Comparison of ENCODE assay signal across 9 cellular contexts in the genomic region with DNA sequence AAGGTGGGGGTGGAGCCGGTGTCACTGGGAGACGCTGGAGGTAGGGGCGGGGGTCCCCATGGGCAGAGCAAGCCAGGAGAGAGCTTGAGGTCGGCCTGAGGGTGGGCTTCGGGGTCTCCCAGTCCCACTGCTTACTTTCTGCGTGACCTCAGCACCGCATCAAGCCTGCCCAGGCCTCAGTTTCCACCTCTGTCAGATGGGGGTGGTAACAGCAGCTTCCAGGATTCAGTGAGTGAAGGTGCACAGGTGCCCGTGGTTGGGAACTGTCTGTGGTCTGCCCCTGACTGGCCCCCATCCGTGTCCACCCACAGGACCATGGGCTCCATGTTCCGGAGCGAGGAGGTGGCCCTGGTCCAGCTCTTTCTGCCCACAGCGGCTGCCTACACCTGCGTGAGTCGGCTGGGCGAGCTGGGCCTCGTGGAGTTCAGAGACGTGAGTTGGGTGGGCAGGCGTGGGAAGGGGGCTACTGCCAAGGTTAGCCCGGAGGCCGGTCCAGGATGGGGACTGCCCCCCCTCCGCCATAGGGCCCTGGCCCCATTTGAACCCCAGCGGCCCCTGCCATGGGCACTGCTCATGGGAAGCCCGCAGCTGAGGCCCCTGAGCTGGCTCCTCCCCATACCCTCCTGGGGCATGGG. TPM values are rescaled to one million over a fixed set of nuclear protein-coding genes. Genes with fewer than 3 reads are reported as not detected.
DNase-seq lines count a peak whose midpoint lies in the region; ATAC-seq, FAIRE-seq and TF ChIP-seq lines count a peak whose summit lies in the region.
"Had no signal": no experiment of that assay in that cellular context is flagged by ENCODE, and none has a peak within 500 bp of the region (broad histone marks: within the 10 kb centered on the region; RNA-seq: fewer than 3 reads in every experiment).

No MANE protein-coding gene starts in this region.

- no peak for TF ChIP-seq EP300 in ovary (IDR thresholded peaks at IDR 0.05)

- TF ChIP-seq CTCF in NB4 (IDR thresholded peaks at IDR 0.05; ENCODE audit: low read depth, low read length) (no peak), ovary (IDR thresholded peaks at IDR 0.05) (no peak)

- DNase-seq in NB4 (ENCODE audit: low read depth) (no peak), ovary (peak in 3 of 5 donors; percentile 34 to 51 (median 35)), HPDE6-E6E7 (ENCODE audit: extremely low spot score) (no peak), NCI-H774 (lab: John Stamatoyannopoulos, UW) (no peak), urothelium cell line (ENCODE audit: low spot score) (no peak)
- DNase-seq: hippocampal formation had no signal

- peak overlapping the region; percentile 67 to 94 (median 77) for H3K4me3 ChIP-seq in BLaER1 treated with 17β-estradiol and CSF1 and Interleukin-3, amounts not matched to agents 10 nM and 100 nM
- H3K4me3 ChIP-seq in NB4 (ENCODE audit: low read depth, low read length) (peak overlapping the region; percentile 89), duodenal mucosa (ENCODE audit: low read depth in 1 of 2, low read length in 2 of 2) (peak overlapping the region; percentile 87 to 92), ovary (peak overlapping the region; percentile 72)

- peaks cover 39 to 58% (median 48%) of the 10 kb centered on the region in 11 experiments for H3K36me3 ChIP-seq in BLaER1 treated with 17β-estradiol and CSF1 and Interleukin-3, amounts not matched to agents 10 nM and 100 nM
- peaks cover 10 to 35% of the 10 kb centered on the region in 2 donors for H3K36me3 ChIP-seq in duodenal mucosa (ENCODE audit: control insufficient read depth in 1 of 2, insufficient read depth in 2 of 2, low read length in 2 of 2)
- no peaks in the 10 kb centered on the region for H3K36me3 ChIP-seq in ovary

- peak overlapping the region; percentile 70 to 92 (median 88) for H3K27ac ChIP-seq in BLaER1 treated with 17β-estradiol and CSF1 and Interleukin-3, amounts not matched to agents 10 nM and 100 nM
- H3K27ac ChIP-seq in duodenal mucosa (ENCODE audit: low read depth, low read length) (peak overlapping the region; percentile 82), ovary (peak overlapping the region; percentile 70 to 84)

- H3K9ac ChIP-seq in BLaER1 treated with 17β-estradiol and CSF1 and Interleukin-3, amounts not matched to agents 10 nM and 100 nM: peak overlapping the region; percentile 79 to 90 (median 86)
- peak overlapping the region; percentile 85 to 94 for H3K9ac ChIP-seq in duodenal mucosa (ENCODE audit: low read depth in 1 of 2, low read length in 2 of 2)

- no peaks in the 10 kb centered on the region for H3K9me3 ChIP-seq in BLaER1 treated with 17β-estradiol and CSF1 and Interleukin-3, amounts not matched to agents 10 nM and 100 nM (replicated peaks in 1 of 11)
- H3K9me3 ChIP-seq in duodenal mucosa (ENCODE audit: control insufficient read depth in 1 of 2, low read length in 2 of 2): no peaks in the 10 kb centered on the region
- H3K9me3 ChIP-seq in ovary: no peaks in the 10 kb centered on the region

- no peaks in the 10 kb centered on the region for H3K27me3 ChIP-seq in BLaER1 treated with 17β-estradiol and CSF1 and Interleukin-3, amounts not matched to agents 10 nM and 100 nM
- H3K27me3 ChIP-seq in duodenal mucosa (ENCODE audit: control insufficient read depth in 1 of 2, insufficient read depth in 2 of 2, low read length in 2 of 2) (no peaks in the 10 kb centered on the region), ovary (no peaks in the 10 kb centered on the region)

- WGBS in ovary, 3 donors: 75 to 76% (median 75%) methylated on average over 19 to 23 of the region's 23 CpGs

- ATAC-seq in GM18517 (IDR thresholded peaks at IDR 0.05; ENCODE audit: unreplicated experiment): no peak

- H3K4me1 ChIP-seq in BLaER1 treated with 17β-estradiol and CSF1 and Interleukin-3, amounts not matched to agents 10 nM and 100 nM: peaks cover 51 to 87% (median 80%) of the 10 kb centered on the region in 10 experiments
- H3K4me1 ChIP-seq in duodenal mucosa (ENCODE audit: control insufficient read depth in 1 of 2, insufficient read depth in 2 of 2, low read length in 2 of 2): peaks cover 39 to 56% of the 10 kb centered on the region in 2 donors
- H3K4me1 ChIP-seq in ovary (ENCODE audit: insufficient read depth): peaks cover 14% of the 10 kb centered on the region

- H3K4me2 ChIP-seq in BLaER1 treated with 17β-estradiol and CSF1 and Interleukin-3, amounts not matched to agents 10 nM and 100 nM: peak overlapping the region; percentile 93 to 100 (median 98)

- H4K20me1 ChIP-seq in BLaER1 treated with 17β-estradiol and CSF1 and Interleukin-3, amounts not matched to agents 10 nM and 100 nM: peaks cover 24 to 58% (median 53%) of the 10 kb centered on the region in 11 experiments

- intact Hi-C loops in ovary (cut with DNase I): loop anchor here in 3 of 4 donors (10.0 kb wide), 3 partner anchors 54 to 164 kb away; no protein-coding TSS in a partner anchor

- TF ChIP-seq POLR2A in NB4 (IDR thresholded peaks at IDR 0.05; ENCODE audit: extremely low read depth, insufficient read length): no peak
- no peak for TF ChIP-seq POLR2A in ovary (IDR thresholded peaks at IDR 0.05)

- FAIRE-seq in urothelium cell line (lab: Jason Lieb, UNC): no peak

RNA-seq across cellular contexts. Expression of gene TCIRG1, which starts 2.2 kb away (rescaled TPM):
- 100 to 1,000 TPM in 2 of 7 donors, 10 to 100 TPM in 5; 55.8 to 109 (median 78.6) TPM for total RNA-seq in ovary
- 10 to 100 TPM in 1 of 2 donors, 1 to 10 TPM in 1; 2.2 to 77.4 TPM for polyA plus RNA-seq in ovary

RNA-seq across cellular contexts. Expression of gene NDUFS8, which starts 10.6 kb away (rescaled TPM):
- 100 to 1,000 TPM in 5 of 7 donors, 10 to 100 TPM in 2; 95.6 to 163 (median 107) TPM for total RNA-seq in ovary
- 10 to 100 TPM; 15.3 to 80.1 TPM for polyA plus RNA-seq in ovary

RNA-seq across cellular contexts. Expression of gene ALDH3B1, which starts 30.9 kb away (rescaled TPM):
- 10 to 100 TPM in 3 of 7 donors, 1 to 10 TPM in 4; 1.8 to 65.3 (median 8.9) TPM for total RNA-seq in ovary
- 1 to 10 TPM; 3.9 to 4.7 TPM for polyA plus RNA-seq in ovary

RNA-seq across cellular contexts. Expression of gene UNC93B1, which starts 37.2 kb away (rescaled TPM):
- 10 to 100 TPM in 6 of 7 donors, 1 to 10 TPM in 1; 9.0 to 39.6 (median 14.2) TPM for total RNA-seq in ovary
- 10 to 100 TPM in 1 of 2 donors, 1 to 10 TPM in 1; 9.6 to 11.1 TPM for polyA plus RNA-seq in ovary

Comparison
In these comparisons a context has a peak if more than half of its experiments do, and no peak if none do; other contexts are left out.
1. DNase-seq: peak in ovary (3 of 5); none in NB4 (single experiment), HPDE6-E6E7 (single experiment), NCI-H774 (single experiment) and urothelium cell line (single experiment).
2. Peak in every context shown above with its lines, with median percentiles within 50 percentile points of each other: H3K27ac ChIP-seq and H3K4me3 ChIP-seq.